In genomic region chr6:17962436-17963031, GRCh38 we compare ENCODE assay signal across 9 cellular contexts. TPM values are rescaled to one million over a fixed set of nuclear protein-coding genes. Genes with fewer than 3 reads are reported as not detected.
A peak's percentile ranks its signal among the peaks of the same experiment; 100 is the strongest.
DNase-seq lines count a peak whose midpoint lies in the region; ATAC-seq and TF ChIP-seq lines count a peak whose summit lies in the region.
"Had no signal": no experiment of that assay in that cellular context is flagged by ENCODE, and none has a peak within 500 bp of the region (broad histone marks: within the 10 kb centered on the region; RNA-seq: fewer than 3 reads in every experiment).

No MANE protein-coding gene starts in this region.

- H3K4me1 Mint-ChIP-seq in IgD-negative memory B cell: peaks cover 2 to 10% (median 8%) of the 10 kb centered on the region in 3 donors

- DNase-seq in amniotic stem cell (lab: John Stamatoyannopoulos, UW) (peak; percentile 73), iPS-NIHi11 (ENCODE audit: low spot score) (peak; percentile 27), upper lobe of right lung (no peak)
- DNase-seq in activated naive CD4-positive, alpha-beta T cell treated with anti-CD3 and anti-CD28 coated beads, Interleukin-2, amount 50 U/mL, for 16 hours: no peak
- DNase-seq in stimulated activated CD4-positive, alpha-beta T cell treated with anti-CD3 and anti-CD28 coated beads, Interleukin-2, amount 100 ng/mL, for 24 hours: no peak
- DNase-seq: activated T-cell treated with anti-CD3 and anti-CD28 coated beads, Interleukin-2, amount 50 U/mL, for 72 hours had no signal

- H3K27ac Mint-ChIP-seq in IgD-negative memory B cell: peak overlapping the region in 2 of 3 donors; percentile 41 to 46
- H3K27ac Mint-ChIP-seq: activated T-cell treated with anti-CD3 and anti-CD28 coated beads, Interleukin-2, amount 50 U/mL, for 72 hours had no signal

- H3K36me3 ChIP-seq in upper lobe of right lung: no peaks in the 10 kb centered on the region

- intact Hi-C loops in upper lobe of right lung (cut with DNase I): no loop called here

- H3K9me3 Mint-ChIP-seq in IgD-negative memory B cell: no peaks in the 10 kb centered on the region
- H3K9me3 Mint-ChIP-seq: activated T-cell treated with anti-CD3 and anti-CD28 coated beads, Interleukin-2, amount 50 U/mL, for 72 hours had no signal

- peak overlapping the region; percentile 3 for H3K27ac ChIP-seq in upper lobe of right lung
- H3K27ac ChIP-seq: parathyroid adenoma had no signal

- H3K4me3 ChIP-seq in upper lobe of right lung: no peak overlapping the region

- H3K9me3 ChIP-seq in upper lobe of right lung: no peaks in the 10 kb centered on the region

- no peak for TF ChIP-seq CTCF in upper lobe of right lung (IDR thresholded peaks at IDR 0.05)

- H3K27me3 Mint-ChIP-seq in IgD-negative memory B cell: no peaks in the 10 kb centered on the region

- peak overlapping the region in 1 of 4 donors; percentile 42 for H3K4me3 Mint-ChIP-seq in IgD-negative memory B cell
- H3K4me3 Mint-ChIP-seq: activated T-cell treated with anti-CD3 and anti-CD28 coated beads, Interleukin-2, amount 50 U/mL, for 72 hours had no signal

- ATAC-seq in upper lobe of right lung (peak; percentile 88), GM21367 (IDR thresholded peaks at IDR 0.05; ENCODE audit: unreplicated experiment) (no peak)

- H3K4me1 ChIP-seq in upper lobe of right lung: peaks cover 37% of the 10 kb centered on the region
- H3K4me1 ChIP-seq: parathyroid adenoma had no signal

- H3K27me3 ChIP-seq in upper lobe of right lung: no peaks in the 10 kb centered on the region

- peaks cover 9% of the 10 kb centered on the region for H3K36me3 Mint-ChIP-seq in IgD-negative memory B cell

RNA-seq across cellular contexts. Expression of gene KIF13A, which starts 24.9 kb away (rescaled TPM):
- polyA plus RNA-seq in IgD-negative memory B cell: 1.4 TPM
- total RNA-seq in upper lobe of right lung: 59.0 TPM

Comparison
In these comparisons a context has a peak if more than half of its experiments do, and no peak if none do; other contexts are left out.
1. DNase-seq: peak in amniotic stem cell (single experiment) and iPS-NIHi11 (single experiment); none in upper lobe of right lung (single experiment), activated naive CD4-positive, alpha-beta T cell treated with anti-CD3 and anti-CD28 coated beads, Interleukin-2, amount 50 U/mL, for 16 hours (single experiment) and stimulated activated CD4-positive, alpha-beta T cell treated with anti-CD3 and anti-CD28 coated beads, Interleukin-2, amount 100 ng/mL, for 24 hours (0 of 2).